Comparison of ENCODE assay signal across 11 cellular contexts in genomic region chr16:30341971-30342370, GRCh38. TPM values are rescaled to one million over a fixed set of nuclear protein-coding genes. Genes with fewer than 3 reads are reported as not detected.
A peak's percentile ranks its signal among the peaks of the same experiment; 100 is the strongest.
DNase-seq lines count a peak whose midpoint lies in the region; ATAC-seq, FAIRE-seq and TF ChIP-seq lines count a peak whose summit lies in the region.
"Not testable (repeated sequence)": the region's sequence is repeated elsewhere in the genome, so short reads cannot be mapped to it uniquely, and the experiment has no call there.
"Had no signal": no experiment of that assay in that cellular context is flagged by ENCODE, and none has a peak within 500 bp of the region (broad histone marks: within the 10 kb centered on the region; RNA-seq: fewer than 3 reads in every experiment).

No MANE protein-coding gene starts in this region.

- not testable (repeated sequence) for H3K27me3 ChIP-seq in BLaER1; GM06990 (replicated peaks; ENCODE audit: control insufficient read depth, insufficient read depth, low read length); Karpas-422 (ENCODE audit: low read length); HepG2 (ENCODE audit: control insufficient read depth in 1 of 2, insufficient read depth in 2 of 2, low read length in 2 of 2); testis

- not testable (repeated sequence) for FAIRE-seq in HepG2 (lab: Jason Lieb, UNC)

- H3K9me2 ChIP-seq in Karpas-422 (replicated peaks; ENCODE audit: insufficient read depth, low read length): not testable (repeated sequence)

- H3K9me3 ChIP-seq in BLaER1; Karpas-422 (ENCODE audit: low read length); HepG2 (ENCODE audit: low read length); testis: not testable (repeated sequence)

- not testable (repeated sequence) for H3K79me2 ChIP-seq in Karpas-422 (ENCODE audit: low read length)
- peaks cover 23% of the 10 kb centered on the region for H3K79me2 ChIP-seq in HepG2 (ENCODE audit: insufficient read depth, low read length)

- H4K20me1 ChIP-seq in BLaER1; Karpas-422 (ENCODE audit: insufficient read depth, low read depth, low read length); HepG2 (ENCODE audit: insufficient read depth, low read length): not testable (repeated sequence)

- not testable (repeated sequence) for DNase-seq in GM06990 (ENCODE audit: extremely low read depth, insufficient read length); HepG2 (ENCODE audit: low spot score)
- DNase-seq in Karpas-422 (peak; percentile 49), NCI-H2171 treated with DMSO at 0.1 percent for 48 hours (lab: John Stamatoyannopoulos, UW) (peak; percentile 19), cardiac fibroblast (ENCODE audit: low read depth in 2 of 2) (peak in 1 of 2 donors; percentile 14), testis (peak; percentile 13)
- DNase-seq in activated CD8-positive, alpha-beta memory T cell treated with anti-CD3 and anti-CD28 coated beads for 24 hours: peak; percentile 4

- not testable (repeated sequence) for H2AFZ ChIP-seq in Karpas-422 (ENCODE audit: low read length); HepG2 (ENCODE audit: low read length)

- not testable (repeated sequence) for TF ChIP-seq EP300 in HepG2 (IDR thresholded peaks at IDR 0.05; ENCODE audit: low read depth in 2 of 2, low read length in 2 of 2); HepG2 (CRISPR knock-in tag; IDR thresholded peaks at IDR 0.05; ENCODE audit: borderline replicate concordance)

- H3K9ac ChIP-seq in BLaER1: 0 out of 2 replicates have a peak overlapping the region, but pooled peaks have one; percentile 29
- H3K9ac ChIP-seq in Karpas-422 (ENCODE audit: low read length); HepG2 (ENCODE audit: insufficient read depth, low read depth, low read length): not testable (repeated sequence)

- not testable (repeated sequence) for TF ChIP-seq RAD21 in HepG2 (CRISPR knock-in tag; IDR thresholded peaks at IDR 0.05)

- H3K4me2 ChIP-seq in BLaER1: peak overlapping the region; percentile 55; the same call in 1 of the 2 replicates
- H3K4me2 ChIP-seq in Karpas-422 (ENCODE audit: low read depth, low read length, poor library complexity, severe bottlenecking); HepG2 (ENCODE audit: low read depth, low read length): not testable (repeated sequence)

- in situ Hi-C loops in HepG2 (cut with HindIII; ENCODE audit: extremely low pct_ligation_motif_present, low pct_unique_long_range_greater_than_20kb): loop anchor here (25.0 kb wide), 1 partner anchor 755 kb away; no protein-coding TSS in a partner anchor

- H3K4me1 ChIP-seq in BLaER1 (peaks cover 54% of the 10 kb centered on the region), HepG2 (ENCODE audit: insufficient read depth, low read length) (peaks cover 40% of the 10 kb centered on the region), testis (peaks cover 12% of the 10 kb centered on the region)
- H3K4me1 ChIP-seq in Karpas-422 (ENCODE audit: low read length): not testable (repeated sequence)

- H3K27ac ChIP-seq in BLaER1; Karpas-422 (ENCODE audit: low read length); HepG2 (ENCODE audit: extremely low read length, insufficient read depth, low read length); testis: not testable (repeated sequence)

- BruUV-seq in HepG2 (replicated peaks; lab: Mats Ljungman, UMichigan): not testable (repeated sequence)

- WGBS in HepG2 (ENCODE audit: low lambda C conversion rate): 97% methylated on average over 8 of the region's 8 CpGs
- WGBS in testis, 2 donors: 83 to 89% methylated on average over 8 of the region's 8 CpGs

- POLR2A ChIA-PET in HepG2 (lab: Yijun Ruan, JAX): interaction anchor here (0.6 to 1.5 kb wide), 6 partner anchors 11 to 317 kb away, joined by 3 to 5 read pairs (median 3); partner anchors contain the start of genes CD2BP2 and ZNF771

- TF ChIP-seq POLR2A in HepG2 (IDR thresholded peaks at IDR 0.05; ENCODE audit: insufficient read depth in 1 of 2, low read depth in 2 of 2, low read length in 2 of 2); testis (IDR thresholded peaks at IDR 0.05): not testable (repeated sequence)

- TF ChIP-seq CTCF in GM06990 (IDR thresholded peaks at IDR 0.05; ENCODE audit: insufficient read depth, low read length, poor library complexity, severe bottlenecking): peak; percentile 5
- TF ChIP-seq CTCF in cardiac fibroblast (IDR thresholded peaks at IDR 0.05; ENCODE audit: low read depth, low read length): peak; percentile 7
- TF ChIP-seq CTCF in HepG2 (CRISPR knock-in tag; IDR thresholded peaks at IDR 0.05); testis (IDR thresholded peaks at IDR 0.05): not testable (repeated sequence)

- not testable (repeated sequence) for H3K36me3 ChIP-seq in BLaER1; GM06990 (ENCODE audit: control insufficient read depth, insufficient read depth, low read length); Karpas-422 (ENCODE audit: insufficient read depth, low read length); testis (ENCODE audit: low read depth, missing control alignments)
- H3K36me3 ChIP-seq in HepG2 (replicated peaks in 1 of 2; ENCODE audit: control insufficient read depth in 1 of 2, insufficient read depth in 2 of 2, low read length in 2 of 2): peaks cover 8 to 27% of the 10 kb centered on the region in 2 experiments; a peak in 4 of 5 replicates

- ATAC-seq in HepG2: not testable (repeated sequence)

- CTCF ChIA-PET in HepG2 (lab: Yijun Ruan, JAX; ENCODE audit: low intra/inter-chr PET ratio, low total read pairs): not testable (repeated sequence)

- not testable (repeated sequence) for H3K4me3 ChIP-seq in BLaER1; GM06990 (replicated peaks; ENCODE audit: low read depth, low read length); Karpas-422 (ENCODE audit: low read length); cardiac fibroblast (replicated peaks in 1 of 2; ENCODE audit: low read depth in 2 of 2, low read length in 2 of 2); HepG2 (replicated peaks in 1 of 3; ENCODE audit: insufficient read depth in 1 of 3, low read depth in 2 of 3, low read length in 3 of 3); testis

- intact Hi-C loops in HepG2 (cut with micrococcal nuclease; ENCODE audit: unreplicated experiment); testis (cut with DNase I; ENCODE audit: low total_unique reads): not testable (repeated sequence)

RNA-seq across cellular contexts. Expression of gene CD2BP2, which starts 13.1 kb away (rescaled TPM):
- total RNA-seq in Karpas-422 (2014; rRNA removed; shearing (Covaris generic); ENCODE audit: low replicate concordance): 45.4 and 65.1 TPM in 2 replicates
- total RNA-seq in HepG2 (2016; rRNA removed; fragmentation: Illumina TruSeq; extraction: Trizol): 54.6 and 69.9 TPM in 2 replicates
- 7.2 and 8.0 TPM in 2 replicates for total RNA-seq in HepG2 (2016; cell fraction: cytosol; rRNA removed; fragmentation: Illumina TruSeq; extraction: Trizol; ENCODE audit: low read depth)
- 57.2 and 72.6 TPM in 2 replicates for total RNA-seq in HepG2 (2016; cell fraction: insoluble cytoplasmic fraction; rRNA removed; fragmentation: Illumina TruSeq; extraction: Trizol)
- 18.8 and 20.2 TPM in 2 replicates for total RNA-seq in HepG2 (2016; cell fraction: membrane; rRNA removed; fragmentation: Illumina TruSeq; extraction: Trizol)
- total RNA-seq in HepG2 (2016; cell fraction: nucleus; rRNA removed; fragmentation: Illumina TruSeq; extraction: Trizol): 24.2 and 28.9 TPM in 2 replicates
- 24.9 and 27.3 TPM in 2 replicates for polyA plus RNA-seq in HepG2 (2011; rRNA removed)
- polyA plus RNA-seq in HepG2 (2011; cell fraction: cytosol; rRNA removed): 26.5 and 26.7 TPM in 2 replicates
- 52.6 and 55.8 TPM in 2 replicates for polyA plus RNA-seq in HepG2 (2011; cell fraction: nucleus; rRNA removed)
- 25.0 and 28.0 TPM in 2 replicates for polyA plus RNA-seq in HepG2 (2012)
- polyA plus RNA-seq in HepG2 (2016; cell fraction: cytosol; fragmentation: Illumina TruSeq; extraction: Trizol; ENCODE audit: low read depth): 8.5 and 10.2 TPM in 2 replicates
- 76.1 and 78.5 TPM in 2 replicates for polyA plus RNA-seq in HepG2 (2016; cell fraction: insoluble cytoplasmic fraction; fragmentation: Illumina TruSeq; extraction: Trizol; ENCODE audit: low read depth)
- polyA plus RNA-seq in HepG2 (2016; cell fraction: membrane; fragmentation: Illumina TruSeq; extraction: Trizol; ENCODE audit: low read depth): 16.5 and 17.6 TPM in 2 replicates
- 49.1 and 51.4 TPM in 2 replicates for polyA plus RNA-seq in HepG2 (2016; cell fraction: nucleus; fragmentation: Illumina TruSeq; extraction: Trizol; ENCODE audit: insufficient read depth, low read depth)
- polyA minus RNA-seq in HepG2 (2011; rRNA and poly(A)+ RNA removed; ENCODE audit: low replicate concordance): 21.5 and 32.4 TPM in 2 replicates
- polyA minus RNA-seq in HepG2 (2011; cell fraction: cytosol; rRNA and poly(A)+ RNA removed): 8.9 and 11.3 TPM in 2 replicates
- polyA minus RNA-seq in HepG2 (2011; cell fraction: nucleus; rRNA and poly(A)+ RNA removed): 14.0 and 20.5 TPM in 2 replicates
- total RNA-seq in testis: 10 to 100 TPM; 32.8 to 39.5 TPM
- polyA plus RNA-seq in testis (ENCODE audit: insufficient read depth, low read depth, low replicate concordance): 52.5 TPM

RNA-seq across cellular contexts. Expression of gene TBC1D10B, which starts 28.3 kb away (rescaled TPM):
- total RNA-seq in Karpas-422 (2014; rRNA removed; shearing (Covaris generic); ENCODE audit: low replicate concordance): 31.2 and 45.5 TPM in 2 replicates
- total RNA-seq in HepG2 (2016; rRNA removed; fragmentation: Illumina TruSeq; extraction: Trizol): 20.8 and 24.8 TPM in 2 replicates
- 8.6 and 8.9 TPM in 2 replicates for total RNA-seq in HepG2 (2016; cell fraction: cytosol; rRNA removed; fragmentation: Illumina TruSeq; extraction: Trizol; ENCODE audit: low read depth)
- 16.6 and 24.3 TPM in 2 replicates for total RNA-seq in HepG2 (2016; cell fraction: insoluble cytoplasmic fraction; rRNA removed; fragmentation: Illumina TruSeq; extraction: Trizol)
- 26.7 and 28.1 TPM in 2 replicates for total RNA-seq in HepG2 (2016; cell fraction: membrane; rRNA removed; fragmentation: Illumina TruSeq; extraction: Trizol)
- total RNA-seq in HepG2 (2016; cell fraction: nucleus; rRNA removed; fragmentation: Illumina TruSeq; extraction: Trizol): 15.5 and 19.2 TPM in 2 replicates
- polyA plus RNA-seq in HepG2 (2011; rRNA removed): 15.7 and 16.4 TPM in 2 replicates
- 18.9 and 22.7 TPM in 2 replicates for polyA plus RNA-seq in HepG2 (2011; cell fraction: cytosol; rRNA removed)
- 33.2 and 34.9 TPM in 2 replicates for polyA plus RNA-seq in HepG2 (2011; cell fraction: nucleus; rRNA removed)
- 25.6 and 28.2 TPM in 2 replicates for polyA plus RNA-seq in HepG2 (2012)
- 8.5 and 9.1 TPM in 2 replicates for polyA plus RNA-seq in HepG2 (2016; cell fraction: cytosol; fragmentation: Illumina TruSeq; extraction: Trizol; ENCODE audit: low read depth)
- 22.6 and 31.2 TPM in 2 replicates for polyA plus RNA-seq in HepG2 (2016; cell fraction: insoluble cytoplasmic fraction; fragmentation: Illumina TruSeq; extraction: Trizol; ENCODE audit: low read depth)
- 21.4 and 25.0 TPM in 2 replicates for polyA plus RNA-seq in HepG2 (2016; cell fraction: membrane; fragmentation: Illumina TruSeq; extraction: Trizol; ENCODE audit: low read depth)
- 36.3 and 37.8 TPM in 2 replicates for polyA plus RNA-seq in HepG2 (2016; cell fraction: nucleus; fragmentation: Illumina TruSeq; extraction: Trizol; ENCODE audit: insufficient read depth, low read depth)
- polyA minus RNA-seq in HepG2 (2011; rRNA and poly(A)+ RNA removed; ENCODE audit: low replicate concordance): 31.9 and 51.8 TPM in 2 replicates
- 20.0 and 23.4 TPM in 2 replicates for polyA minus RNA-seq in HepG2 (2011; cell fraction: cytosol; rRNA and poly(A)+ RNA removed)
- polyA minus RNA-seq in HepG2 (2011; cell fraction: nucleus; rRNA and poly(A)+ RNA removed): 15.0 and 15.1 TPM in 2 replicates
- 10 to 100 TPM; 60.5 to 64.0 TPM for total RNA-seq in testis
- polyA plus RNA-seq in testis (ENCODE audit: insufficient read depth, low read depth, low replicate concordance): 86.2 TPM

RNA-seq across cellular contexts. Expression of gene MYL11, which starts 32.6 kb away (rescaled TPM):
- not detected in 2 replicates for total RNA-seq in Karpas-422 (2014; rRNA removed; shearing (Covaris generic); ENCODE audit: low replicate concordance)
- total RNA-seq in HepG2 (2016; rRNA removed; fragmentation: Illumina TruSeq; extraction: Trizol): not detected in 2 replicates
- total RNA-seq in HepG2 (2016; cell fraction: cytosol; rRNA removed; fragmentation: Illumina TruSeq; extraction: Trizol; ENCODE audit: low read depth): not detected in 2 replicates
- total RNA-seq in HepG2 (2016; cell fraction: insoluble cytoplasmic fraction; rRNA removed; fragmentation: Illumina TruSeq; extraction: Trizol): not detected in 2 replicates
- 0.62 TPM in 1 of 2 replicates, not detected in the other for total RNA-seq in HepG2 (2016; cell fraction: membrane; rRNA removed; fragmentation: Illumina TruSeq; extraction: Trizol)
- total RNA-seq in HepG2 (2016; cell fraction: nucleus; rRNA removed; fragmentation: Illumina TruSeq; extraction: Trizol): not detected in 2 replicates
- polyA plus RNA-seq in HepG2 (2011; rRNA removed): not detected in 2 replicates
- not detected in 2 replicates for polyA plus RNA-seq in HepG2 (2011; cell fraction: cytosol; rRNA removed)
- polyA plus RNA-seq in HepG2 (2011; cell fraction: nucleus; rRNA removed): not detected in 2 replicates
- not detected in 2 replicates for polyA plus RNA-seq in HepG2 (2012)
- 0.72 and 1.3 TPM in 2 replicates for polyA plus RNA-seq in HepG2 (2016; cell fraction: cytosol; fragmentation: Illumina TruSeq; extraction: Trizol; ENCODE audit: low read depth)
- polyA plus RNA-seq in HepG2 (2016; cell fraction: insoluble cytoplasmic fraction; fragmentation: Illumina TruSeq; extraction: Trizol; ENCODE audit: low read depth): not detected in 2 replicates
- 0.87 TPM in 1 of 2 replicates, not detected in the other for polyA plus RNA-seq in HepG2 (2016; cell fraction: membrane; fragmentation: Illumina TruSeq; extraction: Trizol; ENCODE audit: low read depth)
- polyA plus RNA-seq in HepG2 (2016; cell fraction: nucleus; fragmentation: Illumina TruSeq; extraction: Trizol; ENCODE audit: insufficient read depth, low read depth): not detected in 2 replicates
- not detected in 2 replicates for polyA minus RNA-seq in HepG2 (2011; rRNA and poly(A)+ RNA removed; ENCODE audit: low replicate concordance)
- polyA minus RNA-seq in HepG2 (2011; cell fraction: cytosol; rRNA and poly(A)+ RNA removed): not detected in 2 replicates
- polyA minus RNA-seq in HepG2 (2011; cell fraction: nucleus; rRNA and poly(A)+ RNA removed): not detected in 2 replicates
- 1 to 10 TPM; 2.5 to 4.2 TPM for total RNA-seq in testis
- polyA plus RNA-seq in testis (ENCODE audit: insufficient read depth, low read depth, low replicate concordance): 18.5 TPM
- total RNA-seq: A673, Calu3, Peyer's patch had no signal

RNA-seq across cellular contexts. Expression of gene SEPTIN1, which starts 40.4 kb away (rescaled TPM):
- 64.1 and 117 TPM in 2 replicates for total RNA-seq in Karpas-422 (2014; rRNA removed; shearing (Covaris generic); ENCODE audit: low replicate concordance)
- 0.18 and 0.27 TPM in 2 replicates for total RNA-seq in HepG2 (2016; rRNA removed; fragmentation: Illumina TruSeq; extraction: Trizol)
- 0.18 and 0.51 TPM in 2 replicates for total RNA-seq in HepG2 (2016; cell fraction: cytosol; rRNA removed; fragmentation: Illumina TruSeq; extraction: Trizol; ENCODE audit: low read depth)
- 0.17 and 0.18 TPM in 2 replicates for total RNA-seq in HepG2 (2016; cell fraction: insoluble cytoplasmic fraction; rRNA removed; fragmentation: Illumina TruSeq; extraction: Trizol)
- 0.28 and 0.68 TPM in 2 replicates for total RNA-seq in HepG2 (2016; cell fraction: membrane; rRNA removed; fragmentation: Illumina TruSeq; extraction: Trizol)
- not detected in 2 replicates for total RNA-seq in HepG2 (2016; cell fraction: nucleus; rRNA removed; fragmentation: Illumina TruSeq; extraction: Trizol)
- polyA plus RNA-seq in HepG2 (2011; rRNA removed): 0.67 and 0.94 TPM in 2 replicates
- polyA plus RNA-seq in HepG2 (2011; cell fraction: cytosol; rRNA removed): 0.56 and 0.76 TPM in 2 replicates
- polyA plus RNA-seq in HepG2 (2011; cell fraction: nucleus; rRNA removed): 1.0 and 1.3 TPM in 2 replicates
- polyA plus RNA-seq in HepG2 (2012): 1.1 and 1.7 TPM in 2 replicates
- 4.2 and 4.6 TPM in 2 replicates for polyA plus RNA-seq in HepG2 (2016; cell fraction: cytosol; fragmentation: Illumina TruSeq; extraction: Trizol; ENCODE audit: low read depth)
- 0.76 and 0.85 TPM in 2 replicates for polyA plus RNA-seq in HepG2 (2016; cell fraction: insoluble cytoplasmic fraction; fragmentation: Illumina TruSeq; extraction: Trizol; ENCODE audit: low read depth)
- 3.3 and 3.8 TPM in 2 replicates for polyA plus RNA-seq in HepG2 (2016; cell fraction: membrane; fragmentation: Illumina TruSeq; extraction: Trizol; ENCODE audit: low read depth)
- 0.65 and 1.1 TPM in 2 replicates for polyA plus RNA-seq in HepG2 (2016; cell fraction: nucleus; fragmentation: Illumina TruSeq; extraction: Trizol; ENCODE audit: insufficient read depth, low read depth)
- polyA minus RNA-seq in HepG2 (2011; rRNA and poly(A)+ RNA removed; ENCODE audit: low replicate concordance): 0.24 TPM in 1 of 2 replicates, not detected in the other
- not detected in 2 replicates for polyA minus RNA-seq in HepG2 (2011; cell fraction: cytosol; rRNA and poly(A)+ RNA removed)
- 0.13 TPM in 1 of 2 replicates, not detected in the other for polyA minus RNA-seq in HepG2 (2011; cell fraction: nucleus; rRNA and poly(A)+ RNA removed)
- total RNA-seq in testis: 1 to 10 TPM in 1 of 2 donors, under 1 TPM in 1; 0.63 to 2.4 TPM
- 3.9 TPM for polyA plus RNA-seq in testis (ENCODE audit: insufficient read depth, low read depth, low replicate concordance)

RNA-seq across cellular contexts. Expression of gene ZNF48, which starts 53.2 kb away (rescaled TPM):
- 18.2 and 20.5 TPM in 2 replicates for total RNA-seq in Karpas-422 (2014; rRNA removed; shearing (Covaris generic); ENCODE audit: low replicate concordance)
- total RNA-seq in HepG2 (2016; rRNA removed; fragmentation: Illumina TruSeq; extraction: Trizol) (10.9 and 12.3 TPM in 2 replicates), testis (1 to 10 TPM; 6.5 to 9.0 TPM)
- 2.3 and 2.9 TPM in 2 replicates for total RNA-seq in HepG2 (2016; cell fraction: cytosol; rRNA removed; fragmentation: Illumina TruSeq; extraction: Trizol; ENCODE audit: low read depth)
- total RNA-seq in HepG2 (2016; cell fraction: insoluble cytoplasmic fraction; rRNA removed; fragmentation: Illumina TruSeq; extraction: Trizol): 10.9 and 12.6 TPM in 2 replicates
- total RNA-seq in HepG2 (2016; cell fraction: membrane; rRNA removed; fragmentation: Illumina TruSeq; extraction: Trizol): 8.8 and 8.9 TPM in 2 replicates
- 5.4 and 7.9 TPM in 2 replicates for total RNA-seq in HepG2 (2016; cell fraction: nucleus; rRNA removed; fragmentation: Illumina TruSeq; extraction: Trizol)
- polyA plus RNA-seq in HepG2 (2011; rRNA removed) (9.9 and 11.7 TPM in 2 replicates), testis (ENCODE audit: insufficient read depth, low read depth, low replicate concordance) (6.3 TPM)
- polyA plus RNA-seq in HepG2 (2011; cell fraction: cytosol; rRNA removed): 7.8 and 10.1 TPM in 2 replicates
- polyA plus RNA-seq in HepG2 (2011; cell fraction: nucleus; rRNA removed): 9.4 and 11.4 TPM in 2 replicates
- polyA plus RNA-seq in HepG2 (2012): 7.7 and 10.5 TPM in 2 replicates
- polyA plus RNA-seq in HepG2 (2016; cell fraction: cytosol; fragmentation: Illumina TruSeq; extraction: Trizol; ENCODE audit: low read depth): 2.1 and 2.6 TPM in 2 replicates
- polyA plus RNA-seq in HepG2 (2016; cell fraction: insoluble cytoplasmic fraction; fragmentation: Illumina TruSeq; extraction: Trizol; ENCODE audit: low read depth): 11.0 and 11.9 TPM in 2 replicates
- polyA plus RNA-seq in HepG2 (2016; cell fraction: membrane; fragmentation: Illumina TruSeq; extraction: Trizol; ENCODE audit: low read depth): 5.4 and 6.0 TPM in 2 replicates
- polyA plus RNA-seq in HepG2 (2016; cell fraction: nucleus; fragmentation: Illumina TruSeq; extraction: Trizol; ENCODE audit: insufficient read depth, low read depth): 11.3 and 12.2 TPM in 2 replicates
- 7.6 and 12.0 TPM in 2 replicates for polyA minus RNA-seq in HepG2 (2011; rRNA and poly(A)+ RNA removed; ENCODE audit: low replicate concordance)
- 4.8 and 5.3 TPM in 2 replicates for polyA minus RNA-seq in HepG2 (2011; cell fraction: cytosol; rRNA and poly(A)+ RNA removed)
- polyA minus RNA-seq in HepG2 (2011; cell fraction: nucleus; rRNA and poly(A)+ RNA removed): 4.1 and 5.0 TPM in 2 replicates
